ENCODE assay signal across 1 cellular context in genomic region chr12:11592484-11592883, GRCh38.
TF ChIP-seq lines count a peak whose summit lies in the region.

No MANE protein-coding gene starts in this region.

TF ChIP-seq in GM23338, 12 proteins besides CTCF, POLR2A, EP300 and RAD21 (continued from another document):
- TF ChIP-seq, protein P1, sequence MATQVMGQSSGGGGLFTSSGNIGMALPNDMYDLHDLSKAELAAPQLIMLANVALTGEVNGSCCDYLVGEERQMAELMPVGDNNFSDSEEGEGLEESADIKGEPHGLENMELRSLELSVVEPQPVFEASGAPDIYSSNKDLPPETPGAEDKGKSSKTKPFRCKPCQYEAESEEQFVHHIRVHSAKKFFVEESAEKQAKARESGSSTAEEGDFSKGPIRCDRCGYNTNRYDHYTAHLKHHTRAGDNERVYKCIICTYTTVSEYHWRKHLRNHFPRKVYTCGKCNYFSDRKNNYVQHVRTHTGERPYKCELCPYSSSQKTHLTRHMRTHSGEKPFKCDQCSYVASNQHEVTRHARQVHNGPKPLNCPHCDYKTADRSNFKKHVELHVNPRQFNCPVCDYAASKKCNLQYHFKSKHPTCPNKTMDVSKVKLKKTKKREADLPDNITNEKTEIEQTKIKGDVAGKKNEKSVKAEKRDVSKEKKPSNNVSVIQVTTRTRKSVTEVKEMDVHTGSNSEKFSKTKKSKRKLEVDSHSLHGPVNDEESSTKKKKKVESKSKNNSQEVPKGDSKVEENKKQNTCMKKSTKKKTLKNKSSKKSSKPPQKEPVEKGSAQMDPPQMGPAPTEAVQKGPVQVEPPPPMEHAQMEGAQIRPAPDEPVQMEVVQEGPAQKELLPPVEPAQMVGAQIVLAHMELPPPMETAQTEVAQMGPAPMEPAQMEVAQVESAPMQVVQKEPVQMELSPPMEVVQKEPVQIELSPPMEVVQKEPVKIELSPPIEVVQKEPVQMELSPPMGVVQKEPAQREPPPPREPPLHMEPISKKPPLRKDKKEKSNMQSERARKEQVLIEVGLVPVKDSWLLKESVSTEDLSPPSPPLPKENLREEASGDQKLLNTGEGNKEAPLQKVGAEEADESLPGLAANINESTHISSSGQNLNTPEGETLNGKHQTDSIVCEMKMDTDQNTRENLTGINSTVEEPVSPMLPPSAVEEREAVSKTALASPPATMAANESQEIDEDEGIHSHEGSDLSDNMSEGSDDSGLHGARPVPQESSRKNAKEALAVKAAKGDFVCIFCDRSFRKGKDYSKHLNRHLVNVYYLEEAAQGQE (IDR thresholded peaks at IDR 0.05; ENCODE audit: unreplicated experiment): no peak
- TF ChIP-seq, protein P2, sequence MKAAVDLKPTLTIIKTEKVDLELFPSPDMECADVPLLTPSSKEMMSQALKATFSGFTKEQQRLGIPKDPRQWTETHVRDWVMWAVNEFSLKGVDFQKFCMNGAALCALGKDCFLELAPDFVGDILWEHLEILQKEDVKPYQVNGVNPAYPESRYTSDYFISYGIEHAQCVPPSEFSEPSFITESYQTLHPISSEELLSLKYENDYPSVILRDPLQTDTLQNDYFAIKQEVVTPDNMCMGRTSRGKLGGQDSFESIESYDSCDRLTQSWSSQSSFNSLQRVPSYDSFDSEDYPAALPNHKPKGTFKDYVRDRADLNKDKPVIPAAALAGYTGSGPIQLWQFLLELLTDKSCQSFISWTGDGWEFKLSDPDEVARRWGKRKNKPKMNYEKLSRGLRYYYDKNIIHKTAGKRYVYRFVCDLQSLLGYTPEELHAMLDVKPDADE (IDR thresholded peaks at IDR 0.05): no peak
- no peak for TF ChIP-seq EZH2phosphoT487 (IDR thresholded peaks at IDR 0.05; ENCODE audit: unreplicated experiment)
